Comparison of ENCODE assay signal across 8 cellular contexts in the genomic region with DNA sequence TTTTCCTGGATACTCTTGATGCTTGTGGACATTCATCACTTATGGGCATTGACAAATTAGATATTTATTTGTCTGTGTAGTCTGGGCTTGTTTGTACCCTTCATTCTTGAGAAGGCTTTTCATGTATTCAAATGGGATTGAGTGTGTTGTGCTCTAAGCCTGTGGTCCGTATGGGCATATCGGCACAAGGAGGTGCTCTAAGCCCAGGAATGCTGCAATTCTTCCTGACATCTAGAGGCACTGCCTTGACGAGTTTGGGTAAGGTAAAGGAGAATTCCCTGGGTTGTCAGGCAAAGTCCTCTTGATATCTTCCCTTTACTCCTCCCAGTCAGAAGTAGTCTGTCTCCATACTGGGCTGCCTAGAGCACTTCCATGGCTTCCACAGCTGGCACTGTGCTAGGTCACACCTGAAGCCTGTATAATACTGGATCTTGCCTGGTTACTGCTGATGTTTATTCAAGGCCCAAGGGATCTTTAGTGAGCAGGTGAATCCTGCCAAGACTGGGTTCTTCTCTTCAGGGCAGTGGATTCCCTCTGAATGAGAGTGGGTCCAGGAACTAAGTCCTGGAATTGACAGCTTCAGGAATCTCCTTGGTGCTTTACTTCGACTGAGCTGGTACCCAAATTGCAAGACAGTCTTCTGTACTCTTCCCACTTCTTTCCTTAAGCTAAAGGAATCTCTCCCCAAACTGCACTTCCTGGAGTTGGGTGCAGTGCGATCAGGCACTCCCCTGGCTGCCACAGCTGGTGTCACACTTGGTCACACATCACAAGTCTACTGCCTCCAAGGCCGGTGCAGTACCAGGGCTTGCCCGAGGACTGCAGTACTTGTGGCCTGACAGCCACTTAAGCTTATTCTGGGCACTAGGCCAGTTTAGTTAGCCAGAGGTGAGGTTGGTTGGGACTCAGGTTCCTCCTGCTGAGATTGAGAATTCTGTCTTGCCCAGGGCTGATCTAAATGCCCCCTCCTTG. TPM values are rescaled to one million over a fixed set of nuclear protein-coding genes. Genes with fewer than 3 reads are reported as not detected.
DNase-seq lines count a peak whose midpoint lies in the region; ATAC-seq and TF ChIP-seq lines count a peak whose summit lies in the region.

No MANE protein-coding gene starts in this region.

- intact Hi-C loops in left ventricle myocardium superior (cut with micrococcal nuclease) = no loop called here

- TF ChIP-seq CTCF in omental fat pad (IDR thresholded peaks at IDR 0.05) = no peak

- DNase-seq in NCI-H82 (lab: John Stamatoyannopoulos, UW) (peak; percentile 30), NCI-H82 treated with DMSO at 0.1 percent for 48 hours (lab: John Stamatoyannopoulos, UW; ENCODE audit: unreplicated experiment) (no peak), NCI-H2107 (lab: John Stamatoyannopoulos, UW) (peak; percentile 28), left ventricle myocardium superior (peak; percentile 75), SKM-1 (lab: John Stamatoyannopoulos, UW; ENCODE audit: unreplicated experiment) (no peak), cortex of kidney (lab: John Stamatoyannopoulos, UW) (no peak), omental fat pad (ENCODE audit: low spot score) (no peak)

- ATAC-seq in HG02642 (IDR thresholded peaks at IDR 0.05; ENCODE audit: poor library complexity, unreplicated experiment) = peak; percentile 100
- peak; percentile 100 for ATAC-seq in left ventricle myocardium superior
- no peak for ATAC-seq in omental fat pad (ENCODE audit: low FRiP score)

RNA-seq across cellular contexts. Expression of gene GALK2, which starts 46.0 kb away (rescaled TPM):
- total RNA-seq in left ventricle myocardium superior (38.3 TPM), omental fat pad (10 to 100 TPM; 18.6 to 35.5 (median 32.5) TPM)

Comparison
In these comparisons a context has a peak if more than half of its experiments do, and no peak if none do; other contexts are left out.
1. DNase-seq: peak in NCI-H82 (single experiment), NCI-H2107 (single experiment) and left ventricle myocardium superior (single experiment); none in NCI-H82 treated with DMSO at 0.1 percent for 48 hours (single experiment), SKM-1 (single experiment), cortex of kidney (single experiment) and omental fat pad (single experiment).